28 cellular contexts compared by ENCODE assay signal in genomic region chr3:142470826-142471225, GRCh38.
"Had no signal": no experiment of that assay in that cellular context is flagged by ENCODE, and none has a peak within 500 bp of the region (broad histone marks: within the 10 kb centered on the region; RNA-seq: fewer than 3 reads in every experiment).

No MANE protein-coding gene starts in this region.

- ATAC-seq: activated CD8-positive, alpha-beta T cell treated with anti-CD3 and anti-CD28 coated beads for 36 hours; body of pancreas; Right ventricle myocardium inferior had no signal

- H3K9me3 ChIP-seq: body of pancreas had no signal

- H3K27me3 Mint-ChIP-seq: activated CD4-positive, alpha-beta T cell treated with anti-CD3 and anti-CD28 coated beads, Interleukin-2, amount 10 ng/mL, durations not matched to agents 24 days and 14 days; activated CD8-positive, alpha-beta T cell treated with anti-CD3 and anti-CD28 coated beads for 36 hours; activated naive CD4-positive, alpha-beta T cell treated with anti-CD3 and anti-CD28 coated beads, Interleukin-2, amount 10 ng/mL, durations not matched to agents 7 days and 5 days; activated naive CD8-positive, alpha-beta T cell treated with anti-CD3 and anti-CD28 coated beads, Interleukin-2, amount 10 ng/mL, durations not matched to agents 7 days and 5 days had no signal

- H3K4me1 ChIP-seq: body of pancreas, breast epithelium, SJCRH30 had no signal

- H3K9me3 Mint-ChIP-seq: activated CD4-positive, alpha-beta T cell treated with anti-CD3 and anti-CD28 coated beads, Interleukin-2, amount 10 ng/mL, durations not matched to agents 24 days and 14 days; activated T-helper 1 cell treated with anti-CD3 and anti-CD28 coated beads, Interleukin-12 subunit alpha, Interleukin-12 subunit beta, Interleukin-2, Interleukin-4 antibody, amounts not matched to agents 30 ng/mL and 10 ng/mL and 1 ng/mL, durations not matched to agents 14 hours and 24 hours and 36 hours; T-helper 2 cell treated with Interferon-gamma antibody and Interleukin-4, amounts not matched to agents 5 μg/mL and 100 μg/mL, for 36 hours had no signal

- H3K4me3 ChIP-seq: adrenal gland, body of pancreas, breast epithelium, coronary artery, PC-9, SJCRH30, SK-N-MC had no signal

- H3K4me2 ChIP-seq: PC-9 had no signal

- H3K4me1 Mint-ChIP-seq: activated CD4-positive, alpha-beta T cell treated with anti-CD3 and anti-CD28 coated beads, Interleukin-2, amount 10 ng/mL, durations not matched to agents 24 days and 14 days; activated naive CD4-positive, alpha-beta T cell treated with anti-CD3 and anti-CD28 coated beads, Interleukin-2, amount 10 ng/mL, durations not matched to agents 7 days and 5 days; activated naive CD8-positive, alpha-beta T cell treated with anti-CD3 and anti-CD28 coated beads, Interleukin-2, amount 10 ng/mL, durations not matched to agents 7 days and 5 days had no signal

- H3K27me3 ChIP-seq: adrenal gland, body of pancreas, breast epithelium, SJCRH30 had no signal

- H3K27ac Mint-ChIP-seq: activated CD4-positive, alpha-beta T cell treated with anti-CD3 and anti-CD28 coated beads, Interleukin-2, amount 10 ng/mL, durations not matched to agents 24 days and 14 days; activated CD8-positive, alpha-beta T cell treated with anti-CD3 and anti-CD28 coated beads for 36 hours; activated naive CD4-positive, alpha-beta T cell treated with anti-CD3 and anti-CD28 coated beads, Interleukin-2, amount 10 ng/mL, durations not matched to agents 7 days and 5 days; activated naive CD8-positive, alpha-beta T cell treated with anti-CD3 and anti-CD28 coated beads, Interleukin-2, amount 10 ng/mL, durations not matched to agents 7 days and 5 days; activated T-helper 1 cell treated with anti-CD3 and anti-CD28 coated beads, Interleukin-12 subunit alpha, Interleukin-12 subunit beta, Interleukin-2, Interleukin-4 antibody, amounts not matched to agents 30 ng/mL and 10 ng/mL and 1 ng/mL, durations not matched to agents 14 hours and 24 hours and 36 hours; T-helper 2 cell treated with Interferon-gamma antibody and Interleukin-4, amounts not matched to agents 5 μg/mL and 100 μg/mL, for 36 hours had no signal

- H2AFZ ChIP-seq: PC-9 had no signal

- H3K4me3 Mint-ChIP-seq: activated CD4-positive, alpha-beta T cell treated with anti-CD3 and anti-CD28 coated beads, Interleukin-2, amount 10 ng/mL, durations not matched to agents 24 days and 14 days; activated CD8-positive, alpha-beta T cell treated with anti-CD3 and anti-CD28 coated beads for 36 hours; activated naive CD4-positive, alpha-beta T cell treated with anti-CD3 and anti-CD28 coated beads, Interleukin-2, amount 10 ng/mL, durations not matched to agents 7 days and 5 days; activated naive CD8-positive, alpha-beta T cell treated with anti-CD3 and anti-CD28 coated beads, Interleukin-2, amount 10 ng/mL, durations not matched to agents 7 days and 5 days; activated T-helper 1 cell treated with anti-CD3 and anti-CD28 coated beads, Interleukin-12 subunit alpha, Interleukin-12 subunit beta, Interleukin-2, Interleukin-4 antibody, amounts not matched to agents 30 ng/mL and 10 ng/mL and 1 ng/mL, durations not matched to agents 14 hours and 24 hours and 36 hours; T-helper 2 cell treated with Interferon-gamma antibody and Interleukin-4, amounts not matched to agents 5 μg/mL and 100 μg/mL, for 36 hours had no signal

- FAIRE-seq: RCC 7860, TTC549 had no signal

- DNase-seq: activated CD4-positive, alpha-beta T cell treated with anti-CD3 and anti-CD28 coated beads, Interleukin-2, amount 10 ng/mL, durations not matched to agents 24 days and 14 days; activated CD4-positive, alpha-beta T cell treated with anti-CD3 and anti-CD28 coated beads, Interleukin-2, amount 50 U/mL, for 4 hours; activated CD8-positive, alpha-beta T cell treated with anti-CD3 and anti-CD28 coated beads for 36 hours; activated gamma-delta T cell treated with Interleukin-2 at 50 U/mL for 16 hours; activated naive CD4-positive, alpha-beta T cell treated with anti-CD3 and anti-CD28 coated beads, Interleukin-2, amount 10 ng/mL, durations not matched to agents 7 days and 5 days; activated naive CD8-positive, alpha-beta T cell treated with anti-CD3 and anti-CD28 coated beads, Interleukin-2, amount 10 ng/mL, durations not matched to agents 7 days and 5 days; activated T-cell treated with anti-CD3 and anti-CD28 coated beads, Interleukin-2, amount 50 U/mL, for 1 hour; adrenal gland; body of pancreas; MM.1S; NCI-H1105; NCI-H1417 treated with DMSO at 0.1 percent for 48 hours; NCI-H1694; NCI-H1930; NCI-H2081 treated with DMSO at 0.1 percent for 48 hours; NCI-H345; NCI-H524 treated with DMSO at 0.1 percent for 48 hours; PC-9; SJCRH30 had no signal

- H3K27ac ChIP-seq: adrenal gland, body of pancreas, breast epithelium, coronary artery, PC-9, RWPE1, SJCRH30, SK-N-MC had no signal
